ENCODE assay signal across 29 cellular contexts in the genomic region with DNA sequence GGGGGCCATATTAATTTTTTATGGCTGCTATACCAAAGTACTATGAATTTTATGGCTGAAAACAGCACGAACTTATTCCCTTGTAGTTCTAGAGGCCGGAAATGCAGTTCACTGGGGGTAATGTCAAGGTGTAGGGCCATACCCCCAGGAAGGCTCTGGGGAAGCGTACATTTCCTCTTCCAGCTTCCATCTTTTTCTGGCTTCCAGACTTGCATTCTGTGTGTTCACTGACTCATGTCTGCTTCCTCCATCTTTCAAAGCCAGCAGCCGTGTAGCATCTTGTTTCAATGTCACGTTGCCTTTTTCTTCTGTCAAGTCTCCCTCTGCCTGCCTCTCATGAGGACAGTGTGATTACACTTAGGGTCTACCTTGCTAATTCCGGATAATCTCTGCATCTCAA.
DNase-seq lines count a peak whose midpoint lies in the region; ATAC-seq, FAIRE-seq and TF ChIP-seq lines count a peak whose summit lies in the region.
"Had no signal": no experiment of that assay in that cellular context is flagged by ENCODE, and none has a peak within 500 bp of the region (broad histone marks: within the 10 kb centered on the region; RNA-seq: fewer than 3 reads in every experiment).

No MANE protein-coding gene starts in this region.

- ATAC-seq in HG02610 (IDR thresholded peaks at IDR 0.05; ENCODE audit: unreplicated experiment): no peak
- no peak for ATAC-seq in HG03460 (IDR thresholded peaks at IDR 0.05; ENCODE audit: unreplicated experiment)
- ATAC-seq: activated CD8-positive, alpha-beta T cell treated with anti-CD3 and anti-CD28 coated beads for 36 hours; HepG2; left lung; Right ventricle myocardium inferior; stimulated activated naive CD8-positive, alpha-beta T cell treated with anti-CD3 and anti-CD28 coated beads, Interleukin-15, Interleukin-2, amounts not matched to agents 100 U/mL and 50 U/mL, for 24 hours; T-helper 17 cell had no signal

- H2AFZ ChIP-seq in SK-N-SH (ENCODE audit: low read depth): no peak overlapping the region

- no peaks in the 10 kb centered on the region for H3K9me2 ChIP-seq in SK-N-SH

- no peak overlapping the region for H3K4me3 ChIP-seq in astrocyte of the spinal cord (ENCODE audit: low read depth, low read length)
- no peak overlapping the region for H3K4me3 ChIP-seq in SK-N-SH (ENCODE audit: low read depth in 2 of 2, low read length in 1 of 2)
- H3K4me3 ChIP-seq: dorsolateral prefrontal cortex, left lung, right atrium auricular region had no signal

- no peak for TF ChIP-seq RAD21 in SK-N-SH (IDR thresholded peaks at IDR 0.05; ENCODE audit: low read length)

- H3K4me1 ChIP-seq in SK-N-SH (ENCODE audit: control insufficient read depth in 1 of 2, insufficient read depth in 2 of 2, low read depth in 1 of 2, low read length in 1 of 2): peaks cover 0 to 7% of the 10 kb centered on the region in 2 experiments; a peak in 1 of 4 replicates
- H3K4me1 ChIP-seq: left lung, right atrium auricular region had no signal

- H3K79me2 ChIP-seq in SK-N-SH (ENCODE audit: insufficient read depth): peaks cover 6% of the 10 kb centered on the region; the same call in 1 of the 2 replicates

- 87% methylated on average over 6 of the region's 6 CpGs for WGBS in SK-N-SH (ENCODE audit: low lambda C conversion rate)

- no peaks in the 10 kb centered on the region for H4K20me1 ChIP-seq in SK-N-SH (ENCODE audit: insufficient read depth)

- DNase-seq in D721Med (ENCODE audit: insufficient read length, low spot score) (no peak), NCI-H69 (lab: John Stamatoyannopoulos, UW) (peak; percentile 65), astrocyte of the spinal cord (ENCODE audit: low read depth, low spot score) (peak; percentile 59), left kidney (ENCODE audit: low read depth, low spot score) (peak; percentile 65), occipital lobe (lab: John Stamatoyannopoulos, UW) (no peak), SK-N-SH (no peak)
- DNase-seq: activated CD4-positive, CD25-positive, alpha-beta regulatory T cell treated with anti-CD3 and anti-CD28 coated beads, Interleukin-2, amount 50 U/mL, for 72 hours; activated CD8-positive, alpha-beta memory T cell treated with anti-CD3 and anti-CD28 coated beads, Interleukin-2, amount 50 U/mL, for 48 hours; activated CD8-positive, alpha-beta T cell treated with anti-CD3 and anti-CD28 coated beads for 36 hours; activated naive CD4-positive, alpha-beta T cell treated with anti-CD3 and anti-CD28 coated beads for 36 hours; dorsolateral prefrontal cortex; hypothalamus; left lung; NCI-H1694 treated with DMSO at 0.1 percent for 48 hours; NCI-H510A treated with DMSO at 0.1 percent for 48 hours; NK-92 treated with Interleukin-12 subunit alpha and Interleukin-12 subunit beta, amount 100 ng/mL, for 24 hours; posterior cingulate gyrus; stimulated activated CD4-positive, alpha-beta T cell treated with anti-CD3 and anti-CD28 coated beads, Interleukin-1b, Interleukin-23, amount 100 ng/mL, for 48 hours; stimulated activated naive CD8-positive, alpha-beta T cell treated with anti-CD3 and anti-CD28 coated beads, Interleukin-15, Interleukin-2, amounts not matched to agents 100 U/mL and 50 U/mL, for 24 hours; T-helper 17 cell had no signal

- no peak overlapping the region for H3K4me2 ChIP-seq in SK-N-SH

- no peak overlapping the region for H3K27ac ChIP-seq in SK-N-SH (ENCODE audit: low read depth in 2 of 2, low read length in 1 of 2)
- H3K27ac ChIP-seq: brain microvascular endothelial cell, dorsolateral prefrontal cortex, left lung, right atrium auricular region had no signal

- H3K9me3 ChIP-seq in SK-N-SH: no peaks in the 10 kb centered on the region

- H3F3A ChIP-seq in SK-N-SH (replicated peaks; ENCODE audit: insufficient read depth): peaks cover 12% of the 10 kb centered on the region

- no peak for TF ChIP-seq EP300 in SK-N-SH (IDR thresholded peaks at IDR 0.05; ENCODE audit: borderline replicate concordance in 1 of 2, low read depth in 1 of 2, low read length in 1 of 2)

- POLR2A ChIA-PET in SK-N-SH (lab: Yijun Ruan, JAX): no interaction called here

- no peak overlapping the region for H3K9ac ChIP-seq in SK-N-SH

- no peaks in the 10 kb centered on the region for H3K36me3 ChIP-seq in SK-N-SH (replicated peaks in 1 of 2; ENCODE audit: control insufficient read depth in 1 of 2, insufficient read depth in 2 of 2, low read length in 1 of 2)
- H3K36me3 ChIP-seq: right atrium auricular region had no signal

- in situ Hi-C loops in astrocyte of the spinal cord (cut with HindIII; ENCODE audit: low sequenced_read_pairs): no loop called here

- FAIRE-seq in D721Med (lab: Jason Lieb, UNC): peak; percentile 95
- FAIRE-seq: A204.1, GM18507, GM19239, HepG2 had no signal

- TF ChIP-seq CTCF in D721Med (IDR thresholded peaks at IDR 0.05; ENCODE audit: insufficient read depth, missing control alignments): no peak
- no peak for TF ChIP-seq CTCF in astrocyte of the spinal cord (IDR thresholded peaks at IDR 0.05; ENCODE audit: low read depth, low read length)
- TF ChIP-seq CTCF in SK-N-SH (IDR thresholded peaks at IDR 0.05): no peak

- no peaks in the 10 kb centered on the region for H3K27me3 ChIP-seq in SK-N-SH (ENCODE audit: insufficient read depth)
- H3K27me3 ChIP-seq: brain microvascular endothelial cell, dorsolateral prefrontal cortex, left lung, right atrium auricular region had no signal

- CTCF ChIA-PET in SK-N-SH (lab: Yijun Ruan, JAX): no interaction called here

TF ChIP-seq in SK-N-SH, 30 proteins besides CTCF, POLR2A, EP300 and RAD21 (continues in another document):
- TF ChIP-seq TEAD4 (IDR thresholded peaks at IDR 0.05; ENCODE audit: borderline replicate concordance, insufficient read depth): no peak
- no peak for TF ChIP-seq RCOR1 (IDR thresholded peaks at IDR 0.05; ENCODE audit: low read length)
- TF ChIP-seq, protein P1, sequence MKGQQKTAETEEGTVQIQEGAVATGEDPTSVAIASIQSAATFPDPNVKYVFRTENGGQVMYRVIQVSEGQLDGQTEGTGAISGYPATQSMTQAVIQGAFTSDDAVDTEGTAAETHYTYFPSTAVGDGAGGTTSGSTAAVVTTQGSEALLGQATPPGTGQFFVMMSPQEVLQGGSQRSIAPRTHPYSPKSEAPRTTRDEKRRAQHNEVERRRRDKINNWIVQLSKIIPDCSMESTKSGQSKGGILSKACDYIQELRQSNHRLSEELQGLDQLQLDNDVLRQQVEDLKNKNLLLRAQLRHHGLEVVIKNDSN (IDR thresholded peaks at IDR 0.05; ENCODE audit: borderline replicate concordance, low read depth): no peak
- no peak for TF ChIP-seq CHD2 (IDR thresholded peaks at IDR 0.05; ENCODE audit: low read length, partially characterized antibody)
- TF ChIP-seq YY1 (IDR thresholded peaks at IDR 0.05; ENCODE audit: low read depth): no peak
- no peak for TF ChIP-seq GABPA (IDR thresholded peaks at IDR 0.05; ENCODE audit: low read depth)
- TF ChIP-seq RFX5 (IDR thresholded peaks at IDR 0.05; ENCODE audit: low read length): no peak
- TF ChIP-seq POLR2AphosphoS5 (IDR thresholded peaks at IDR 0.05; ENCODE audit: low read depth, low read length): no peak
- TF ChIP-seq, protein P2, sequence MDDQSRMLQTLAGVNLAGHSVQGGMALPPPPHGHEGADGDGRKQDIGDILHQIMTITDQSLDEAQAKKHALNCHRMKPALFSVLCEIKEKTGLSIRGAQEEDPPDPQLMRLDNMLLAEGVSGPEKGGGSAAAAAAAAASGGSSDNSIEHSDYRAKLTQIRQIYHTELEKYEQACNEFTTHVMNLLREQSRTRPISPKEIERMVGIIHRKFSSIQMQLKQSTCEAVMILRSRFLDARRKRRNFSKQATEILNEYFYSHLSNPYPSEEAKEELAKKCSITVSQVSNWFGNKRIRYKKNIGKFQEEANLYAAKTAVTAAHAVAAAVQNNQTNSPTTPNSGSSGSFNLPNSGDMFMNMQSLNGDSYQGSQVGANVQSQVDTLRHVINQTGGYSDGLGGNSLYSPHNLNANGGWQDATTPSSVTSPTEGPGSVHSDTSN (IDR thresholded peaks at IDR 0.05): no peak
- TF ChIP-seq, protein P3, sequence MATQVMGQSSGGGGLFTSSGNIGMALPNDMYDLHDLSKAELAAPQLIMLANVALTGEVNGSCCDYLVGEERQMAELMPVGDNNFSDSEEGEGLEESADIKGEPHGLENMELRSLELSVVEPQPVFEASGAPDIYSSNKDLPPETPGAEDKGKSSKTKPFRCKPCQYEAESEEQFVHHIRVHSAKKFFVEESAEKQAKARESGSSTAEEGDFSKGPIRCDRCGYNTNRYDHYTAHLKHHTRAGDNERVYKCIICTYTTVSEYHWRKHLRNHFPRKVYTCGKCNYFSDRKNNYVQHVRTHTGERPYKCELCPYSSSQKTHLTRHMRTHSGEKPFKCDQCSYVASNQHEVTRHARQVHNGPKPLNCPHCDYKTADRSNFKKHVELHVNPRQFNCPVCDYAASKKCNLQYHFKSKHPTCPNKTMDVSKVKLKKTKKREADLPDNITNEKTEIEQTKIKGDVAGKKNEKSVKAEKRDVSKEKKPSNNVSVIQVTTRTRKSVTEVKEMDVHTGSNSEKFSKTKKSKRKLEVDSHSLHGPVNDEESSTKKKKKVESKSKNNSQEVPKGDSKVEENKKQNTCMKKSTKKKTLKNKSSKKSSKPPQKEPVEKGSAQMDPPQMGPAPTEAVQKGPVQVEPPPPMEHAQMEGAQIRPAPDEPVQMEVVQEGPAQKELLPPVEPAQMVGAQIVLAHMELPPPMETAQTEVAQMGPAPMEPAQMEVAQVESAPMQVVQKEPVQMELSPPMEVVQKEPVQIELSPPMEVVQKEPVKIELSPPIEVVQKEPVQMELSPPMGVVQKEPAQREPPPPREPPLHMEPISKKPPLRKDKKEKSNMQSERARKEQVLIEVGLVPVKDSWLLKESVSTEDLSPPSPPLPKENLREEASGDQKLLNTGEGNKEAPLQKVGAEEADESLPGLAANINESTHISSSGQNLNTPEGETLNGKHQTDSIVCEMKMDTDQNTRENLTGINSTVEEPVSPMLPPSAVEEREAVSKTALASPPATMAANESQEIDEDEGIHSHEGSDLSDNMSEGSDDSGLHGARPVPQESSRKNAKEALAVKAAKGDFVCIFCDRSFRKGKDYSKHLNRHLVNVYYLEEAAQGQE (IDR thresholded peaks at IDR 0.05; ENCODE audit: low read depth, low read length): no peak
- no peak for TF ChIP-seq FOXM1 (IDR thresholded peaks at IDR 0.05; ENCODE audit: low read depth)
- no peak for TF ChIP-seq RXRA (IDR thresholded peaks at IDR 0.05; ENCODE audit: borderline replicate concordance, low read depth)
- TF ChIP-seq, protein P4, sequence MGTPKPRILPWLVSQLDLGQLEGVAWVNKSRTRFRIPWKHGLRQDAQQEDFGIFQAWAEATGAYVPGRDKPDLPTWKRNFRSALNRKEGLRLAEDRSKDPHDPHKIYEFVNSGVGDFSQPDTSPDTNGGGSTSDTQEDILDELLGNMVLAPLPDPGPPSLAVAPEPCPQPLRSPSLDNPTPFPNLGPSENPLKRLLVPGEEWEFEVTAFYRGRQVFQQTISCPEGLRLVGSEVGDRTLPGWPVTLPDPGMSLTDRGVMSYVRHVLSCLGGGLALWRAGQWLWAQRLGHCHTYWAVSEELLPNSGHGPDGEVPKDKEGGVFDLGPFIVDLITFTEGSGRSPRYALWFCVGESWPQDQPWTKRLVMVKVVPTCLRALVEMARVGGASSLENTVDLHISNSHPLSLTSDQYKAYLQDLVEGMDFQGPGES (IDR thresholded peaks at IDR 0.05; ENCODE audit: low read depth, low read length): no peak
- TF ChIP-seq NFIC (IDR thresholded peaks at IDR 0.05; ENCODE audit: borderline replicate concordance): no peak

Comparison
In these comparisons a context has a peak if more than half of its experiments do, and no peak if none do; other contexts are left out.
1. DNase-seq: peak in NCI-H69 (single experiment), astrocyte of the spinal cord (single experiment) and left kidney (single experiment); none in D721Med (single experiment), occipital lobe (single experiment) and SK-N-SH (single experiment).